Comparison of ENCODE assay signal across 13 cellular contexts in genomic region chr4:164949448-164950118, GRCh38. TPM values are rescaled to one million over a fixed set of nuclear protein-coding genes. Genes with fewer than 3 reads are reported as not detected.
DNase-seq lines count a peak whose midpoint lies in the region; ATAC-seq and TF ChIP-seq lines count a peak whose summit lies in the region.
"Had no signal": no experiment of that assay in that cellular context is flagged by ENCODE, and none has a peak within 500 bp of the region (broad histone marks: within the 10 kb centered on the region; RNA-seq: fewer than 3 reads in every experiment).

No MANE protein-coding gene starts in this region.

- H3K27me3 ChIP-seq in MM.1S (replicated peaks; ENCODE audit: insufficient read depth, low read length) (no peaks in the 10 kb centered on the region), spleen (replicated peaks in 1 of 7) (peaks cover 0 to 7% (median 0%) of the 10 kb centered on the region in 7 donors)

- no peak overlapping the region for H3K9ac ChIP-seq in MM.1S (ENCODE audit: low read length)

- WGBS in spleen, 5 donors, result 66 to 88% (median 70%) methylated on average over 1 of the region's 1 CpG

- H3K4me1 ChIP-seq in MM.1S (ENCODE audit: low read length) (no peaks in the 10 kb centered on the region), spleen (no peaks in the 10 kb centered on the region)
- H3K4me1 ChIP-seq: stomach had no signal

- ATAC-seq in GM18909 (IDR thresholded peaks at IDR 0.05; ENCODE audit: poor library complexity, unreplicated experiment) (peak; percentile 48), HG03159 (IDR thresholded peaks at IDR 0.05; ENCODE audit: unreplicated experiment) (no peak), GM18858 (IDR thresholded peaks at IDR 0.05; ENCODE audit: unreplicated experiment) (no peak)

- H3K4me2 ChIP-seq in MM.1S (ENCODE audit: low read depth, low read length), result no peak overlapping the region

- no peaks in the 10 kb centered on the region for H3F3A ChIP-seq in MM.1S (ENCODE audit: insufficient read depth, low read length)

- no peak overlapping the region for H3K4me3 ChIP-seq in MM.1S (ENCODE audit: low read length)
- H3K4me3 ChIP-seq in fibroblast of mammary gland (ENCODE audit: control insufficient read depth, low read depth, low read length), result no peak overlapping the region
- no peak overlapping the region for H3K4me3 ChIP-seq in spleen
- H3K4me3 ChIP-seq: stomach had no signal

- no peaks in the 10 kb centered on the region for H3K9me2 ChIP-seq in MM.1S (replicated peaks; ENCODE audit: insufficient read depth, low read length)

- no peak overlapping the region for H3K27ac ChIP-seq in MM.1S (ENCODE audit: low read length)
- H3K27ac ChIP-seq in spleen, result no peak overlapping the region
- H3K27ac ChIP-seq: stomach had no signal

- DNase-seq in AG09319 (ENCODE audit: extremely low read depth, low read depth), result no peak
- no peak for DNase-seq in MM.1S
- peak; percentile 50 for DNase-seq in fibroblast of mammary gland (ENCODE audit: low read depth)
- DNase-seq in spleen, result no peak
- no peak for DNase-seq in NCI-H1417 (lab: John Stamatoyannopoulos, UW)
- DNase-seq: cortex of kidney; NCI-H524 treated with DMSO at 0.1 percent for 48 hours; stimulated activated CD4-positive, alpha-beta T cell treated with anti-CD3 and anti-CD28 coated beads, Interleukin-1b, Interleukin-23, amount 100 ng/mL, for 48 hours; stomach had no signal

- H3K79me2 ChIP-seq in MM.1S (ENCODE audit: low read length), result no peaks in the 10 kb centered on the region

- H3K9me3 ChIP-seq in MM.1S (replicated peaks; ENCODE audit: insufficient read depth, low read length) (no peaks in the 10 kb centered on the region), spleen (no peaks in the 10 kb centered on the region)
- H3K9me3 ChIP-seq: stomach had no signal

- intact Hi-C loops in spleen (cut with DNase I; ENCODE audit: low total_unique reads), result no loop called here

- no peak overlapping the region for H2AFZ ChIP-seq in MM.1S (ENCODE audit: low read length)

- TF ChIP-seq POLR2A in spleen (IDR thresholded peaks at IDR 0.05), result no peak

- H3K36me3 ChIP-seq in MM.1S (replicated peaks; ENCODE audit: insufficient read depth, low read length) (no peaks in the 10 kb centered on the region), spleen (no peaks in the 10 kb centered on the region)
- H3K36me3 ChIP-seq: stomach had no signal

- H4K20me1 ChIP-seq in MM.1S (ENCODE audit: insufficient read depth, low read length), result no peaks in the 10 kb centered on the region

- TF ChIP-seq CTCF in AG09319 (IDR thresholded peaks at IDR 0.05; ENCODE audit: low read depth, low read length), result peak; percentile 1; the same call in 1 of the 2 replicates
- TF ChIP-seq CTCF in MM.1S (IDR thresholded peaks at IDR 0.05; ENCODE audit: low read length), result peak; percentile 46
- peak; percentile 35 for TF ChIP-seq CTCF in fibroblast of mammary gland (conservative IDR thresholded peaks at IDR 0.05; ENCODE audit: control insufficient read depth, insufficient read depth, low read depth, low read length)
- no peak for TF ChIP-seq CTCF in spleen (IDR thresholded peaks at IDR 0.05 in 8 of 11, conservative IDR thresholded peaks at IDR 0.05 in 3 of 11)

RNA-seq across cellular contexts. Expression of gene TRIM61, which starts 27.9 kb away (rescaled TPM):
- total RNA-seq in spleen, result 1 to 10 TPM in 5 of 7 donors, under 1 TPM in 1, not detected in 1; 0.52 to 1.8 (median 1.5) TPM
- polyA plus RNA-seq in spleen, result 1 to 10 TPM in 1 of 3 donors, under 1 TPM in 2; 0.65 to 1.4 (median 0.70) TPM
- polyA plus RNA-seq: CD14-positive monocyte had no signal

Comparison
In these comparisons a context has a peak if more than half of its experiments do, and no peak if none do; other contexts are left out.
1. CTCF ChIP-seq: peak in AG09319 (single experiment), MM.1S (single experiment) and fibroblast of mammary gland (single experiment); none in spleen (0 of 11).